Comparison of ENCODE assay signal across 31 cellular contexts in the genomic region with DNA sequence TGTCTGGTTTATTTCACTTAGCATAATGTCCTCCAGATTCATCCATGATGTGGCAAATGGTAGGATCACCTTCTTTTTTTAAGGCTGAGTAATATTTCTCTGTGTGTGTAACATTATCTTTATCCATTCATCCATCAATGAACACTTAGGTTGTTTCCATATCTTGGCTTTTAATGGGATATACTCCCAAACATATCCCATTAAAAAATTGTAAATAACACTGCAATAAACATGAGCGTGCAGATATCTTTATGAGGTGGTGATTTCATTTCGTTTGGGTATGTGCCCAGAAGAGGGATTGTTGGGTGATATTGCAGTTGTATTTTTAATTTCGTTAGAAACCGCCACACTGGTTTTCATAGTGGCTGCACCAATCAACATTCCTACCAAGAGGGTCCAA.
"Had no signal": no experiment of that assay in that cellular context is flagged by ENCODE, and none has a peak within 500 bp of the region (broad histone marks: within the 10 kb centered on the region; RNA-seq: fewer than 3 reads in every experiment).

No MANE protein-coding gene starts in this region.

- H3K9me3 ChIP-seq: esophagus muscularis mucosa, gastroesophageal sphincter had no signal

- DNase-seq: activated CD4-positive, alpha-beta memory T cell treated with anti-CD3 and anti-CD28 coated beads, Interleukin-2, amount 10 ng/mL, durations not matched to agents 7 days and 5 days; activated CD4-positive, alpha-beta T cell treated with anti-CD3 and anti-CD28 coated beads for 1 hour; activated CD4-positive, alpha-beta T cell treated with anti-CD3 and anti-CD28 coated beads for 4 hours; activated CD4-positive, alpha-beta T cell treated with anti-CD3 and anti-CD28 coated beads, Interleukin-2, amount 10 ng/mL, durations not matched to agents 7 days and 5 days; activated CD4-positive, alpha-beta T cell treated with anti-CD3 and anti-CD28 coated beads, Interleukin-2, amount 50 U/mL, for 4 hours; activated CD8-positive, alpha-beta memory T cell treated with anti-CD3 and anti-CD28 coated beads, Interleukin-2, amount 50 U/mL, for 48 hours; activated gamma-delta T cell; activated naive CD4-positive, alpha-beta T cell treated with anti-CD3 and anti-CD28 coated beads, Interleukin-2, amount 50 U/mL, for 16 hours; activated naive CD4-positive, alpha-beta T cell treated with Interleukin-2 at 50 U/mL for 16 hours; activated T-cell treated with anti-CD3 and anti-CD28 coated beads for 4 hours; activated T-cell treated with anti-CD3 and anti-CD28 coated beads, Interleukin-2, amount 50 U/mL, for 24 hours; activated T-cell treated with anti-CD3 and anti-CD28 coated beads, Interleukin-2, amount 50 U/mL, for 72 hours; amniotic stem cell; anterior cingulate cortex; brain microvascular endothelial cell; dorsolateral prefrontal cortex; effector memory CD4-positive, alpha-beta T cell; endodermal cell; erythroblast; foreskin melanocyte; heart right ventricle; T-helper 2 cell had no signal

- H3K4me3 ChIP-seq: coronary artery, dorsolateral prefrontal cortex, esophagus muscularis mucosa, gastroesophageal sphincter, heart right ventricle, hepatocyte had no signal

- H3K79me2 ChIP-seq: hepatocyte had no signal

- FAIRE-seq: astrocyte, bronchial epithelial cell, TTC549 had no signal

- H3K36me3 ChIP-seq: brain microvascular endothelial cell, esophagus muscularis mucosa, gastroesophageal sphincter, heart right ventricle had no signal

- H2AFZ ChIP-seq: hepatocyte had no signal

- H3K4me1 ChIP-seq: esophagus muscularis mucosa, gastroesophageal sphincter, heart right ventricle had no signal

- ATAC-seq: activated T-cell treated with anti-CD3 and anti-CD28 coated beads, Interleukin-2, amount 50 U/mL, for 72 hours; gastroesophageal sphincter; heart right ventricle; WTC11 had no signal

- H3K4me2 ChIP-seq: hepatocyte had no signal

- H3K27me3 ChIP-seq: brain microvascular endothelial cell, dorsolateral prefrontal cortex, esophagus muscularis mucosa, gastroesophageal sphincter, heart right ventricle, hepatocyte had no signal

- H3K27ac ChIP-seq: brain microvascular endothelial cell, coronary artery, dorsolateral prefrontal cortex, esophagus muscularis mucosa, gastroesophageal sphincter, heart right ventricle, hepatocyte, VCaP had no signal
